1 cellular context compared by ENCODE assay signal in the genomic region with DNA sequence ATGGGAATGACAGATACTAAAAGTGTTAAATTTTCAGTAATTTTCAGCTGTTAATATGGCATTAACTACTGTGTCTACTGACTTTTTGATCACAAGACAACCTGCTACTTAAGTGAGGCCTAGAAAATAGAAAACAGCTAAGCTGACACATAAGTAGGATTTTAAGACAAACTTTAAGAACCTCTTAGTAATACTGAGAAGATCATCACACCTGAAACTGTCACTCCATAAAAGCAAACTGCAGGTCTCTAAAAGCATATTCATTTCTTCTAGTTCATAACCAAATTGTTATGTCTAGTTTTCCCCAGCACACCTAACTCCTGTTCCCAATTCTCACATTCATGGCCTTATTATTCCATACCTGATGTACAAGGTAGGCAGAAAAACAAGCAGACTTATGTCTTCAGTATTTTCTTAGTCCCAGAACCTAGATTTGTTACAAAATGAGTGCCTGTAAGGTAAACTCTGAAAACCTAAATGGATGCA.
TF ChIP-seq lines count a peak whose summit lies in the region.

No MANE protein-coding gene starts in this region.

TF ChIP-seq in HepG2, 621 proteins besides CTCF, POLR2A, EP300 and RAD21:
- TF ChIP-seq ARID2 (CRISPR knock-in tag; IDR thresholded peaks at IDR 0.05; ENCODE audit: borderline replicate concordance) (peak; percentile 30; the same call in 1 of the 2 replicates), ZNF282 (IDR thresholded peaks at IDR 0.05; ENCODE audit: partially characterized antibody) (no peak), ZNF20 (CRISPR knock-in tag; IDR thresholded peaks at IDR 0.05) (no peak), ZNF546 (CRISPR knock-in tag; conservative IDR thresholded peaks at IDR 0.05) (no peak), GLI4 (CRISPR knock-in tag; IDR thresholded peaks at IDR 0.05; ENCODE audit: borderline replicate concordance) (no peak), PAF1 (CRISPR knock-in tag; IDR thresholded peaks at IDR 0.05) (peak; percentile 69; the same call in 1 of the 2 replicates), YY1 (IDR thresholded peaks at IDR 0.05; ENCODE audit: insufficient read depth, insufficient replicate concordance, low read depth, low read length) (peak; percentile 9), ZMAT3 (CRISPR knock-in tag; conservative IDR thresholded peaks at IDR 0.05) (no peak), AGO2 (optimal IDR thresholded peaks at IDR 0.05; ENCODE audit: low read depth, low read length) (peak; percentile 13)
- TF ChIP-seq, protein P1, sequence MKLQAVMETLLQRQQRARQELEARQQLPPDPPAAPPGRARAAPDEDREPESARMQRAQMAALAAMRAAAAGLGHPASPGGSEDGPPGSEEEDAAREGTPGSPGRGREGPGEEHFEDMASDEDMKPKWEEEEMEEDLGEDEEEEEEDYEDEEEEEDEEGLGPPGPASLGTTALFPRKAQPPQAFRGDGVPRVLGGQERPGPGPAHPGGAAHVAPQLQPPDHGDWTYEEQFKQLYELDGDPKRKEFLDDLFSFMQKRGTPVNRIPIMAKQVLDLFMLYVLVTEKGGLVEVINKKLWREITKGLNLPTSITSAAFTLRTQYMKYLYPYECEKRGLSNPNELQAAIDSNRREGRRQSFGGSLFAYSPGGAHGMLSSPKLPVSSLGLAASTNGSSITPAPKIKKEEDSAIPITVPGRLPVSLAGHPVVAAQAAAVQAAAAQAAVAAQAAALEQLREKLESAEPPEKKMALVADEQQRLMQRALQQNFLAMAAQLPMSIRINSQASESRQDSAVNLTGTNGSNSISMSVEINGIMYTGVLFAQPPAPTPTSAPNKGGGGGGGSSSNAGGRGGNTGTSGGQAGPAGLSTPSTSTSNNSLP (IDR thresholded peaks at IDR 0.05; ENCODE audit: low read depth, low read length): no peak
- TF ChIP-seq, protein P2, sequence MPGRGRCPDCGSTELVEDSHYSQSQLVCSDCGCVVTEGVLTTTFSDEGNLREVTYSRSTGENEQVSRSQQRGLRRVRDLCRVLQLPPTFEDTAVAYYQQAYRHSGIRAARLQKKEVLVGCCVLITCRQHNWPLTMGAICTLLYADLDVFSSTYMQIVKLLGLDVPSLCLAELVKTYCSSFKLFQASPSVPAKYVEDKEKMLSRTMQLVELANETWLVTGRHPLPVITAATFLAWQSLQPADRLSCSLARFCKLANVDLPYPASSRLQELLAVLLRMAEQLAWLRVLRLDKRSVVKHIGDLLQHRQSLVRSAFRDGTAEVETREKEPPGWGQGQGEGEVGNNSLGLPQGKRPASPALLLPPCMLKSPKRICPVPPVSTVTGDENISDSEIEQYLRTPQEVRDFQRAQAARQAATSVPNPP (CRISPR knock-in tag; IDR thresholded peaks at IDR 0.05): 0 out of 2 replicates have a peak, but pooled peaks have one; percentile 34
